ENCODE assay signal across 23 cellular contexts in genomic region chr2:236541008-236541562, GRCh38. TPM values are rescaled to one million over a fixed set of nuclear protein-coding genes. Genes with fewer than 3 reads are reported as not detected.
DNase-seq lines count a peak whose midpoint lies in the region; ATAC-seq, FAIRE-seq and TF ChIP-seq lines count a peak whose summit lies in the region.
"Had no signal": no experiment of that assay in that cellular context is flagged by ENCODE, and none has a peak within 500 bp of the region (broad histone marks: within the 10 kb centered on the region; RNA-seq: fewer than 3 reads in every experiment).

No MANE protein-coding gene starts in this region.

- no peak overlapping the region for H3K4me2 ChIP-seq in SK-N-SH

- H3K4me1 ChIP-seq in SK-N-SH (ENCODE audit: control insufficient read depth in 1 of 2, insufficient read depth in 2 of 2, low read depth in 1 of 2, low read length in 1 of 2): no peaks in the 10 kb centered on the region
- H3K4me1 ChIP-seq: foreskin keratinocyte had no signal

- CTCF ChIA-PET in SK-N-SH (lab: Yijun Ruan, JAX): no interaction called here

- no peaks in the 10 kb centered on the region for H3K9me2 ChIP-seq in SK-N-SH

- no peaks in the 10 kb centered on the region for H3K36me3 ChIP-seq in SK-N-SH (replicated peaks in 1 of 2; ENCODE audit: control insufficient read depth in 1 of 2, insufficient read depth in 2 of 2, low read length in 1 of 2)
- H3K36me3 ChIP-seq: stomach, upper lobe of left lung, WERI-Rb-1 had no signal

- H3K79me2 ChIP-seq in SK-N-SH (ENCODE audit: insufficient read depth): no peaks in the 10 kb centered on the region

- H3F3A ChIP-seq in SK-N-SH (replicated peaks; ENCODE audit: insufficient read depth): no peaks in the 10 kb centered on the region

- peak; percentile 26 for FAIRE-seq in GM19239 (lab: Jason Lieb, UNC)
- FAIRE-seq: HTR-8/SVneo had no signal

- DNase-seq in AG20443 (ENCODE audit: low spot score) (peak; percentile 68), GM19239 (ENCODE audit: insufficient read length, low spot score) (no peak), astrocyte of the cerebellum (ENCODE audit: low read depth) (peak; percentile 65), non-pigmented ciliary epithelial cell (ENCODE audit: low read depth) (peak; percentile 19), SK-N-SH (no peak), mesothelial cell of epicardium (ENCODE audit: low spot score in 2 of 2, unreplicated experiment in 2 of 2) (no peak), LoVo (ENCODE audit: low spot score) (no peak)
- DNase-seq: activated effector memory CD4-positive, alpha-beta T cell treated with Interleukin-2 at 50 U/mL for 16 hours; AML-193; aorta; cortex of kidney; foreskin keratinocyte; GDM1; kidney glomerular epithelial cell; NCI-H1417 treated with DMSO at 0.1 percent for 48 hours; NCI-H526 treated with DMSO at 0.1 percent for 48 hours; Right ventricle myocardium superior; stomach; upper lobe of left lung; WERI-Rb-1 had no signal

- H3K36me3 Mint-ChIP-seq in mesothelial cell of epicardium: no peaks in the 10 kb centered on the region

- H3K4me3 ChIP-seq in astrocyte of the cerebellum (ENCODE audit: low read depth, low read length) (no peak overlapping the region), SK-N-SH (ENCODE audit: low read depth in 2 of 2, low read length in 1 of 2) (no peak overlapping the region)
- H3K4me3 ChIP-seq: stomach, upper lobe of left lung had no signal

- H2AFZ ChIP-seq in SK-N-SH (ENCODE audit: low read depth): no peak overlapping the region

- H3K9me3 Mint-ChIP-seq in mesothelial cell of epicardium: no peaks in the 10 kb centered on the region

- H3K4me1 Mint-ChIP-seq in mesothelial cell of epicardium: peaks cover 5% of the 10 kb centered on the region

- POLR2A ChIA-PET in SK-N-SH (lab: Yijun Ruan, JAX): no interaction called here

- no peak overlapping the region for H3K27ac Mint-ChIP-seq in mesothelial cell of epicardium
- H3K27ac Mint-ChIP-seq: T-helper 1 cell treated with Interleukin-12 subunit alpha and Interleukin-12 subunit beta and Interleukin-4 antibody, amounts not matched to agents 30 μg/mL and 1 μg/mL, for 36 hours had no signal

- in situ Hi-C loops in astrocyte of the cerebellum (cut with HindIII; ENCODE audit: low sequenced_read_pairs): no loop called here

- no peaks in the 10 kb centered on the region for H3K9me3 ChIP-seq in SK-N-SH
- H3K9me3 ChIP-seq: stomach, upper lobe of left lung had no signal

- H3K9ac ChIP-seq in SK-N-SH: no peak overlapping the region

- WGBS in SK-N-SH (ENCODE audit: low lambda C conversion rate): 14% methylated on average over 4 of the region's 4 CpGs

- no peak for TF ChIP-seq RAD21 in SK-N-SH (IDR thresholded peaks at IDR 0.05; ENCODE audit: low read length)

- H3K27ac ChIP-seq in SK-N-SH (ENCODE audit: low read depth in 2 of 2, low read length in 1 of 2): no peak overlapping the region
- H3K27ac ChIP-seq: foreskin keratinocyte, stomach, upper lobe of left lung, WERI-Rb-1 had no signal

- no peak for ATAC-seq in HG03108 (IDR thresholded peaks at IDR 0.05; ENCODE audit: unreplicated experiment)
- ATAC-seq: foreskin keratinocyte had no signal

- H3K27me3 Mint-ChIP-seq in mesothelial cell of epicardium (ENCODE audit: low read depth): no peaks in the 10 kb centered on the region

- no peak overlapping the region for H3K4me3 Mint-ChIP-seq in mesothelial cell of epicardium

- H3K27me3 ChIP-seq in SK-N-SH (ENCODE audit: insufficient read depth): peaks cover 5% of the 10 kb centered on the region; the same call in 1 of the 2 replicates
- H3K27me3 ChIP-seq: foreskin keratinocyte, stomach, upper lobe of left lung had no signal

- no peaks in the 10 kb centered on the region for H4K20me1 ChIP-seq in SK-N-SH (ENCODE audit: insufficient read depth)

- no peak for TF ChIP-seq EP300 in SK-N-SH (IDR thresholded peaks at IDR 0.05; ENCODE audit: borderline replicate concordance in 1 of 2, low read depth in 1 of 2, low read length in 1 of 2)

- TF ChIP-seq CTCF in astrocyte of the cerebellum (IDR thresholded peaks at IDR 0.05; ENCODE audit: low read depth, low read length, missing control alignments) (no peak), SK-N-SH (IDR thresholded peaks at IDR 0.05) (no peak), mesothelial cell of epicardium (IDR thresholded peaks at IDR 0.05; ENCODE audit: unreplicated experiment) (no peak)

TF ChIP-seq in SK-N-SH, 30 proteins besides CTCF, POLR2A, EP300 and RAD21:
- no peak for TF ChIP-seq CHD2 (IDR thresholded peaks at IDR 0.05; ENCODE audit: low read length, partially characterized antibody)
- no peak for TF ChIP-seq SIN3A (IDR thresholded peaks at IDR 0.05; ENCODE audit: borderline replicate concordance, low read depth, low read length)
- TF ChIP-seq ELF1 (IDR thresholded peaks at IDR 0.05): no peak

RNA-seq across cellular contexts. Expression of gene ACKR3, which starts 28.5 kb away (rescaled TPM):
- polyA plus RNA-seq in SK-N-SH (2012; rRNA removed): not detected in 2 replicates
- polyA plus RNA-seq in SK-N-SH (2012; cell fraction: cytosol; rRNA removed): 0.05 and 0.08 TPM in 2 replicates
- polyA plus RNA-seq in SK-N-SH (2012; cell fraction: nucleus; rRNA removed): 0.08 and 0.23 TPM in 2 replicates
- 70.6 to 78.7 TPM (median 77.6 TPM) in 3 replicates for total RNA-seq in mesothelial cell of epicardium

Comparison
In these comparisons a context has a peak if more than half of its experiments do, and no peak if none do; other contexts are left out.
1. DNase-seq: peak in AG20443 (single experiment), astrocyte of the cerebellum (single experiment) and non-pigmented ciliary epithelial cell (single experiment); none in GM19239 (single experiment), SK-N-SH (single experiment), mesothelial cell of epicardium (0 of 2) and LoVo (single experiment).